ENCODE assay signal across 10 cellular contexts in genomic region chr10:45557275-45557905, GRCh38.
DNase-seq lines count a peak whose midpoint lies in the region; ATAC-seq, FAIRE-seq and TF ChIP-seq lines count a peak whose summit lies in the region.
"Had no signal": no experiment of that assay in that cellular context is flagged by ENCODE, and none has a peak within 500 bp of the region (broad histone marks: within the 10 kb centered on the region; RNA-seq: fewer than 3 reads in every experiment).

No MANE protein-coding gene starts in this region.

- WGBS in GM23248 (ENCODE audit: low coverage in 1 of 2, low lambda C conversion rate in 2 of 2, missing lambda C conversion rate in 2 of 2), 2 experiments: 82 to 87% methylated on average over 9 of the region's 9 CpGs

- H3K9me3 ChIP-seq in mucosa of descending colon (peaks cover 8% of the 10 kb centered on the region), GM23248 (ENCODE audit: low read depth) (no peaks in the 10 kb centered on the region)

- DNase-seq in GM18507 (ENCODE audit: extremely low spot score, insufficient read length, low read depth): no peak
- DNase-seq in activated CD8-positive, alpha-beta T cell treated with anti-CD3 and anti-CD28 coated beads for 36 hours: peak; percentile 21
- DNase-seq in mucosa of descending colon: peak in 1 of 3 donors; percentile 14
- DNase-seq in GM23248: no peak
- DNase-seq in NCI-H146 (lab: John Stamatoyannopoulos, UW): no peak
- no peak for DNase-seq in RPMI8226
- DNase-seq: effector memory CD4-positive, alpha-beta T cell; T1000 had no signal

- H3K9me3 Mint-ChIP-seq in activated CD8-positive, alpha-beta T cell treated with anti-CD3 and anti-CD28 coated beads for 36 hours: no peaks in the 10 kb centered on the region

- H3K27me3 Mint-ChIP-seq in activated CD8-positive, alpha-beta T cell treated with anti-CD3 and anti-CD28 coated beads for 36 hours: no peaks in the 10 kb centered on the region

- H3K27ac Mint-ChIP-seq in activated CD8-positive, alpha-beta T cell treated with anti-CD3 and anti-CD28 coated beads for 36 hours: peak overlapping the region; percentile 64

- no peak overlapping the region for H3K27ac ChIP-seq in GM23248

- no peaks in the 10 kb centered on the region for H3K27me3 ChIP-seq in GM23248 (replicated peaks; ENCODE audit: insufficient read depth)

- in situ Hi-C loops in GM23248 (cut with MboI): no loop called here

- POLR2A ChIA-PET in activated CD8-positive, alpha-beta T cell treated with anti-CD3 and anti-CD28 coated beads for 36 hours (lab: Charles Lee): no interaction called here

- no peaks in the 10 kb centered on the region for H3K36me3 ChIP-seq in mucosa of descending colon (ENCODE audit: low read depth)
- H3K36me3 ChIP-seq in GM23248 (ENCODE audit: low read depth): no peaks in the 10 kb centered on the region

- FAIRE-seq in GM18507 (lab: Jason Lieb, UNC): peak; percentile 80

- TF ChIP-seq CTCF in activated CD8-positive, alpha-beta T cell treated with anti-CD3 and anti-CD28 coated beads for 36 hours (IDR thresholded peaks at IDR 0.05): no peak
- TF ChIP-seq CTCF in mucosa of descending colon (IDR thresholded peaks at IDR 0.05): no peak

- H3K4me3 Mint-ChIP-seq in activated CD8-positive, alpha-beta T cell treated with anti-CD3 and anti-CD28 coated beads for 36 hours: peak overlapping the region; percentile 22

- no peak overlapping the region for H3K9ac ChIP-seq in GM23248

- peaks cover 28% of the 10 kb centered on the region for H3K4me1 Mint-ChIP-seq in activated CD8-positive, alpha-beta T cell treated with anti-CD3 and anti-CD28 coated beads for 36 hours (ENCODE audit: low read depth)

- peaks cover 7% of the 10 kb centered on the region; the same call in 1 of the 2 replicates for H3K79me2 ChIP-seq in GM23248 (ENCODE audit: insufficient read depth)

- H3K36me3 Mint-ChIP-seq in activated CD8-positive, alpha-beta T cell treated with anti-CD3 and anti-CD28 coated beads for 36 hours (ENCODE audit: low read depth): no peaks in the 10 kb centered on the region

- H3F3A ChIP-seq in GM23248 (ENCODE audit: insufficient read depth): peaks cover 5% of the 10 kb centered on the region; the same call in 1 of the 2 replicates

- intact Hi-C loops in activated CD8-positive, alpha-beta T cell treated with anti-CD3 and anti-CD28 coated beads for 36 hours (cut with micrococcal nuclease): no loop called here
- intact Hi-C loops in mucosa of descending colon (cut with DNase I, micrococcal nuclease): no loop called here

- H3K9me2 ChIP-seq in GM23248 (ENCODE audit: insufficient read depth): no peaks in the 10 kb centered on the region

- H3K4me3 ChIP-seq in mucosa of descending colon (no peak overlapping the region), GM23248 (no peak overlapping the region)

- CTCF ChIA-PET in activated CD8-positive, alpha-beta T cell treated with anti-CD3 and anti-CD28 coated beads for 36 hours (lab: Charles Lee): no interaction called here

- H4K20me1 ChIP-seq in GM23248 (ENCODE audit: insufficient read depth): 0 out of 2 replicates have a peak, but pooled peaks cover 6% of the 10 kb centered on the region

- no peaks in the 10 kb centered on the region for H3K4me1 ChIP-seq in mucosa of descending colon (ENCODE audit: low read depth)
- peaks cover 6% of the 10 kb centered on the region for H3K4me1 ChIP-seq in GM23248 (ENCODE audit: insufficient read depth)

- ATAC-seq in HG03378 (IDR thresholded peaks at IDR 0.05; ENCODE audit: unreplicated experiment) (peak; percentile 45), mucosa of descending colon (peak; percentile 55), HG02571 (IDR thresholded peaks at IDR 0.05; ENCODE audit: unreplicated experiment) (no peak)
- peak; percentile 73 for ATAC-seq in activated CD8-positive, alpha-beta T cell treated with anti-CD3 and anti-CD28 coated beads for 36 hours

- H2AFZ ChIP-seq in GM23248: no peak overlapping the region

- H3K4me2 ChIP-seq in GM23248 (ENCODE audit: unreplicated experiment): no peak overlapping the region
